Comparison of ENCODE assay signal across 16 cellular contexts in the genomic region with DNA sequence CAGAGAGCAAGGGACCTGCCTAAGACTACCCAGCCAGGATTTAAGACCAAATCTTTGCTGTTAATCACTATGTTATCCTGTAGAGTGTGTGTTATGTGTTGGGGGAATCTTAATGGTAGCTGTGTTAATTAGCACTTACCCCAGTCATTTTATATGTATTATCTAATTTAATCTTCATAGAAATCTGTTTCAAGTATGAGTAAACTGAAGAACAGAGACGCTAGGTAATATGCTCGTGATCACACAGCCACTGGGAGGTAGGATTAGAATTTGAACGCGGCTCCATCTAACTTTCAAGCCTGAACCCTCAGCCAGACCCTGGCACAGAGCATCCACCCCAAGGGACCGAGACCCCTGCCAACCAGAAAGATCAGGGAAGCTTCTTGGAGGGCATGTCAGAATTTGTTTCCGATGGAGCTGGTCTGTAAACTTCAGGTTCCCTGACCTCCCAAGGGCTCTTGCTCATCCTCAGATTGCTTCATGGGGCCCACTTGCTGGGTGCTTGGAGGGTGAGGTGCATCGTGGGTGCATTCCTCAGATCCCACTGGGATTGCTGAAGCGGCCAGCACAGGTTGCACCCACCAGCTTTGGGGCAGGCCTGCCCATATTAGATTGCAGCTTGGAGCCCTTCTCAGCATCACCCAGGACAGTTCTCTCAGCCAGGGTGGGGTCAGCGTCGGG.
"Had no signal": no experiment of that assay in that cellular context is flagged by ENCODE, and none has a peak within 500 bp of the region (broad histone marks: within the 10 kb centered on the region; RNA-seq: fewer than 3 reads in every experiment).

No MANE protein-coding gene starts in this region.

- H3K9me3 ChIP-seq: lower lobe of right lung, psoas muscle, sigmoid colon had no signal

- H3K27ac ChIP-seq: hepatocyte, lower lobe of right lung, psoas muscle, VCaP had no signal

- H3K27ac Mint-ChIP-seq: activated CD8-positive, alpha-beta T cell treated with anti-CD3 and anti-CD28 coated beads for 36 hours; activated naive CD4-positive, alpha-beta T cell treated with anti-CD3 and anti-CD28 coated beads for 36 hours; naive B cell; T-cell had no signal

- H3K27me3 Mint-ChIP-seq: activated CD8-positive, alpha-beta T cell treated with anti-CD3 and anti-CD28 coated beads for 36 hours; central memory CD8-positive, alpha-beta T cell; T-cell had no signal

- H3K27me3 ChIP-seq: hepatocyte, sigmoid colon had no signal

- ATAC-seq: activated CD8-positive, alpha-beta T cell treated with anti-CD3 and anti-CD28 coated beads for 36 hours; lower lobe of right lung; psoas muscle; stimulated activated naive CD8-positive, alpha-beta T cell treated with anti-CD3 and anti-CD28 coated beads, Interleukin-15, Interleukin-2, amounts not matched to agents 100 U/mL and 50 U/mL, for 24 hours; T-cell had no signal

- H3K4me1 Mint-ChIP-seq: central memory CD8-positive, alpha-beta T cell had no signal

- H3K4me3 Mint-ChIP-seq: activated CD8-positive, alpha-beta T cell treated with anti-CD3 and anti-CD28 coated beads for 36 hours; activated naive CD4-positive, alpha-beta T cell treated with anti-CD3 and anti-CD28 coated beads for 36 hours; central memory CD8-positive, alpha-beta T cell; naive B cell; T-cell had no signal

- H3K36me3 Mint-ChIP-seq: T-cell had no signal

- DNase-seq: activated CD8-positive, alpha-beta memory T cell treated with anti-CD3 and anti-CD28 coated beads, Interleukin-2, amount 50 U/mL, for 4 hours; activated CD8-positive, alpha-beta T cell treated with anti-CD3 and anti-CD28 coated beads for 36 hours; activated naive CD4-positive, alpha-beta T cell treated with anti-CD3 and anti-CD28 coated beads for 36 hours; cortex of kidney; effector memory CD4-positive, alpha-beta T cell; lower lobe of right lung; naive B cell; nucleus accumbens; psoas muscle; sigmoid colon; stimulated activated CD4-positive, alpha-beta T cell treated with anti-CD3 and anti-CD28 coated beads, Interleukin-12 subunit alpha, Interleukin-12 subunit beta, amount 100 ng/mL, for 4 hours; stimulated activated naive CD8-positive, alpha-beta T cell treated with anti-CD3 and anti-CD28 coated beads, Interleukin-15, Interleukin-2, amounts not matched to agents 100 U/mL and 50 U/mL, for 24 hours; T-cell had no signal

- H2AFZ ChIP-seq: hepatocyte had no signal

- H3K4me3 ChIP-seq: hepatocyte, lower lobe of right lung, psoas muscle, sigmoid colon had no signal

- H3K9me3 Mint-ChIP-seq: activated CD8-positive, alpha-beta T cell treated with anti-CD3 and anti-CD28 coated beads for 36 hours; activated naive CD4-positive, alpha-beta T cell treated with anti-CD3 and anti-CD28 coated beads for 36 hours; central memory CD8-positive, alpha-beta T cell; naive B cell; T-cell had no signal

- H3K4me2 ChIP-seq: hepatocyte had no signal
